Comparison of ENCODE assay signal across 21 cellular contexts in genomic region chr11:68609761-68610160, GRCh38.
"Had no signal": no experiment of that assay in that cellular context is flagged by ENCODE, and none has a peak within 500 bp of the region (broad histone marks: within the 10 kb centered on the region; RNA-seq: fewer than 3 reads in every experiment).

No MANE protein-coding gene starts in this region.

- H3K4me3 Mint-ChIP-seq: activated CD4-positive, alpha-beta memory T cell treated with anti-CD3 and anti-CD28 coated beads, Interleukin-2, amount 10 ng/mL, durations not matched to agents 7 days and 5 days; activated T-cell treated with anti-CD3 and anti-CD28 coated beads, Interleukin-2, amount 50 U/mL, for 24 hours; memory B cell; stimulated activated naive CD8-positive, alpha-beta T cell treated with anti-CD3 and anti-CD28 coated beads, Interleukin-15, amount 100 ng/mL, for 72 hours had no signal

- ATAC-seq: activated CD4-positive, CD25-positive, alpha-beta regulatory T cell treated with anti-CD3 and anti-CD28 coated beads, Interleukin-2, amount 50 U/mL, for 24 hours; body of pancreas; left ventricle myocardium superior; naive thymus-derived CD8-positive, alpha-beta T cell; stimulated activated naive CD8-positive, alpha-beta T cell treated with anti-CD3 and anti-CD28 coated beads, Interleukin-15, amount 100 ng/mL, for 72 hours had no signal

- H3K9me3 ChIP-seq: body of pancreas, prostate gland, thoracic aorta had no signal

- H3K4me1 Mint-ChIP-seq: activated CD4-positive, alpha-beta memory T cell treated with anti-CD3 and anti-CD28 coated beads, Interleukin-2, amount 10 ng/mL, durations not matched to agents 7 days and 5 days; memory B cell; stimulated activated naive CD8-positive, alpha-beta T cell treated with anti-CD3 and anti-CD28 coated beads, Interleukin-15, amount 100 ng/mL, for 72 hours had no signal

- H3K27me3 ChIP-seq: body of pancreas had no signal

- H3K27me3 Mint-ChIP-seq: activated CD4-positive, alpha-beta memory T cell treated with anti-CD3 and anti-CD28 coated beads, Interleukin-2, amount 10 ng/mL, durations not matched to agents 7 days and 5 days; activated T-cell treated with anti-CD3 and anti-CD28 coated beads, Interleukin-2, amount 50 U/mL, for 24 hours; memory B cell; naive thymus-derived CD8-positive, alpha-beta T cell; stimulated activated naive CD8-positive, alpha-beta T cell treated with anti-CD3 and anti-CD28 coated beads, Interleukin-15, amount 100 ng/mL, for 72 hours had no signal

- H3K4me3 ChIP-seq: body of pancreas, coronary artery, prostate gland, thoracic aorta had no signal

- H3K27ac ChIP-seq: body of pancreas, coronary artery, prostate gland, thoracic aorta had no signal

- H3K4me1 ChIP-seq: body of pancreas, prostate gland had no signal

- H3K9me3 Mint-ChIP-seq: activated CD4-positive, alpha-beta memory T cell treated with anti-CD3 and anti-CD28 coated beads, Interleukin-2, amount 10 ng/mL, durations not matched to agents 7 days and 5 days; activated naive CD4-positive, alpha-beta T cell treated with anti-CD3 and anti-CD28 coated beads, Interleukin-2, amount 50 U/mL, for 72 hours; activated T-cell treated with anti-CD3 and anti-CD28 coated beads, Interleukin-2, amount 50 U/mL, for 24 hours; memory B cell; stimulated activated naive CD8-positive, alpha-beta T cell treated with anti-CD3 and anti-CD28 coated beads, Interleukin-15, amount 100 ng/mL, for 72 hours had no signal

- DNase-seq: activated CD4-positive, alpha-beta memory T cell treated with anti-CD3 and anti-CD28 coated beads, Interleukin-2, amount 10 ng/mL, durations not matched to agents 7 days and 5 days; activated effector memory CD4-positive, alpha-beta T cell treated with Interleukin-2 at 50 U/mL for 16 hours; activated T-cell treated with anti-CD3 and anti-CD28 coated beads, Interleukin-2, amount 50 U/mL, for 24 hours; amygdala; body of pancreas; central memory CD4-positive, alpha-beta T cell; hypothalamus; kidney; left ventricle myocardium superior; naive thymus-derived CD8-positive, alpha-beta T cell; nucleus accumbens; right cardiac atrium; stimulated activated naive CD8-positive, alpha-beta T cell treated with anti-CD3 and anti-CD28 coated beads, Interleukin-15, amount 100 ng/mL, for 72 hours; SW 1271; T-helper 9 cell had no signal

- H3K27ac Mint-ChIP-seq: activated CD4-positive, alpha-beta memory T cell treated with anti-CD3 and anti-CD28 coated beads, Interleukin-2, amount 10 ng/mL, durations not matched to agents 7 days and 5 days; activated naive CD4-positive, alpha-beta T cell treated with anti-CD3 and anti-CD28 coated beads, Interleukin-2, amount 50 U/mL, for 72 hours; activated T-cell treated with anti-CD3 and anti-CD28 coated beads, Interleukin-2, amount 50 U/mL, for 24 hours; memory B cell; stimulated activated naive CD8-positive, alpha-beta T cell treated with anti-CD3 and anti-CD28 coated beads, Interleukin-15, amount 100 ng/mL, for 72 hours had no signal
